Comparison of ENCODE assay signal across 8 cellular contexts in genomic region chr13:28657784-28658538, GRCh38. TPM values are rescaled to one million over a fixed set of nuclear protein-coding genes. Genes with fewer than 3 reads are reported as not detected.
DNase-seq lines count a peak whose midpoint lies in the region; ATAC-seq, FAIRE-seq and TF ChIP-seq lines count a peak whose summit lies in the region.

No MANE protein-coding gene starts in this region.

- 0 out of 2 replicates have a peak, but pooled peaks cover 7% of the 10 kb centered on the region for H4K20me1 ChIP-seq in HepG2 (ENCODE audit: insufficient read depth, low read length)

- H3K36me3 Mint-ChIP-seq in MCF 10A (ENCODE audit: insufficient read depth, unreplicated experiment): peaks cover 26% of the 10 kb centered on the region

- peaks cover 48% of the 10 kb centered on the region for H3K4me1 Mint-ChIP-seq in MCF 10A (ENCODE audit: insufficient read depth, unreplicated experiment)

- H2AFZ ChIP-seq in HepG2 (ENCODE audit: low read length): peak overlapping the region; percentile 9

- in situ Hi-C loops in HepG2 (cut with HindIII; ENCODE audit: extremely low pct_ligation_motif_present, low pct_unique_long_range_greater_than_20kb): no loop called here

- TF ChIP-seq POLR2A in GM12891 (IDR thresholded peaks at IDR 0.05; ENCODE audit: low read depth, low read length) (no peak), HepG2 (IDR thresholded peaks at IDR 0.05; ENCODE audit: insufficient read depth in 1 of 2, low read depth in 2 of 2, low read length in 2 of 2) (no peak), thyroid gland (IDR thresholded peaks at IDR 0.05) (no peak)

- no peak for TF ChIP-seq RAD21 in HepG2 (CRISPR knock-in tag; IDR thresholded peaks at IDR 0.05)

- H3K9ac ChIP-seq in HepG2 (ENCODE audit: insufficient read depth, low read depth, low read length): peak overlapping the region; percentile 87

- 32% methylated on average over 12 of the region's 12 CpGs for WGBS in HepG2 (ENCODE audit: low lambda C conversion rate)
- WGBS in thyroid gland, 2 donors: 31 to 32% methylated on average over 12 of the region's 12 CpGs

- no peaks in the 10 kb centered on the region; a peak in 1 of 5 replicates for H3K27me3 ChIP-seq in HepG2 (ENCODE audit: control insufficient read depth in 1 of 2, insufficient read depth in 2 of 2, low read length in 2 of 2)
- no peaks in the 10 kb centered on the region for H3K27me3 ChIP-seq in thyroid gland

- ATAC-seq in HepG2 (no peak), GM18502 (IDR thresholded peaks at IDR 0.05; ENCODE audit: poor library complexity, unreplicated experiment) (no peak), HG02588 (IDR thresholded peaks at IDR 0.05; ENCODE audit: unreplicated experiment) (no peak)

- H3K4me2 ChIP-seq in HepG2 (ENCODE audit: low read depth, low read length): peak overlapping the region; percentile 75

- no peak for DNase-seq in GM12891 (ENCODE audit: insufficient read length, low spot score)
- DNase-seq in NCI-H460 (ENCODE audit: extremely low read depth, low read depth): peak; percentile 4
- no peak for DNase-seq in MCF 10A (ENCODE audit: unreplicated experiment)
- DNase-seq in HepG2 (ENCODE audit: low spot score): no peak
- no peak for DNase-seq in thyroid gland
- no peak for DNase-seq in effector CD4-positive, alpha-beta T cell

- peak; percentile 78 for FAIRE-seq in GM12891 (lab: Jason Lieb, UNC)
- no peak for FAIRE-seq in HepG2 (lab: Jason Lieb, UNC)

- TF ChIP-seq CTCF in MCF 10A (IDR thresholded peaks at IDR 0.05; ENCODE audit: unreplicated experiment) (no peak), HepG2 (CRISPR knock-in tag; IDR thresholded peaks at IDR 0.05) (no peak), thyroid gland (IDR thresholded peaks at IDR 0.05) (no peak)

- peaks cover 2 to 15% of the 10 kb centered on the region in 2 experiments for H3K36me3 ChIP-seq in HepG2 (replicated peaks in 1 of 2; ENCODE audit: control insufficient read depth in 1 of 2, insufficient read depth in 2 of 2, low read length in 2 of 2)
- H3K36me3 ChIP-seq in thyroid gland: peaks cover 0 to 8% of the 10 kb centered on the region in 2 donors

- H3K79me2 ChIP-seq in HepG2 (ENCODE audit: insufficient read depth, low read length): peaks cover 57% of the 10 kb centered on the region

- H3K4me3 ChIP-seq in HepG2 (replicated peaks in 1 of 3; ENCODE audit: insufficient read depth in 1 of 3, low read depth in 2 of 3, low read length in 3 of 3) (peak overlapping the region; percentile 91 to 96 (median 95)), thyroid gland (replicated peaks in 1 of 3) (peak overlapping the region; percentile 40 to 86 (median 57))

- BruUV-seq in MCF 10A (replicated peaks; lab: Mats Ljungman, UMichigan) (TSS peak; percentile 70), HepG2 (replicated peaks; lab: Mats Ljungman, UMichigan) (no TSS peak)

- H3K27ac Mint-ChIP-seq in MCF 10A (ENCODE audit: low read depth, unreplicated experiment): peak overlapping the region; percentile 97

- POLR2A ChIA-PET in MCF 10A (lab: Yijun Ruan, JAX) (interaction anchor here (0.5 to 3.1 kb wide), 15 partner anchors 10 to 1037 kb away, joined by 3 to 29 read pairs (median 4); partner anchors contain the start of genes PAN3 and SLC46A3), HepG2 (lab: Yijun Ruan, JAX) (interaction anchor here (0.7 to 1.9 kb wide), 6 partner anchors 9 to 139 kb away, joined by 3 to 11 read pairs (median 7); no protein-coding TSS in a partner anchor)

- CTCF ChIA-PET in MCF 10A (lab: Yijun Ruan, JAX) (interaction anchor here (0.6 to 2.9 kb wide), 9 partner anchors 13 to 1493 kb away, joined by 3 to 16 read pairs (median 3); no protein-coding TSS in a partner anchor), HepG2 (lab: Yijun Ruan, JAX; ENCODE audit: low intra/inter-chr PET ratio, low total read pairs) (interaction anchor here (1.1 kb wide), 1 partner anchor 334 kb away, joined by 3 read pairs; no protein-coding TSS in a partner anchor)

- H3K9me3 ChIP-seq in HepG2 (ENCODE audit: low read length) (no peaks in the 10 kb centered on the region), thyroid gland (no peaks in the 10 kb centered on the region)

- H3K27ac ChIP-seq in HepG2 (ENCODE audit: extremely low read length, insufficient read depth, low read length) (peak overlapping the region; percentile 72), thyroid gland (peak overlapping the region; percentile 72 to 93 (median 82))

- peak overlapping the region; percentile 90 for H3K4me3 Mint-ChIP-seq in MCF 10A (ENCODE audit: unreplicated experiment)

- H3K9me3 Mint-ChIP-seq in MCF 10A (ENCODE audit: unreplicated experiment): no peaks in the 10 kb centered on the region

- TF ChIP-seq EP300 in HepG2 (IDR thresholded peaks at IDR 0.05; ENCODE audit: low read depth in 2 of 2, low read length in 2 of 2) (no peak), HepG2 (CRISPR knock-in tag; IDR thresholded peaks at IDR 0.05; ENCODE audit: borderline replicate concordance) (no peak)

- intact Hi-C loops in MCF 10A (cut with micrococcal nuclease): no loop called here
- intact Hi-C loops in HepG2 (cut with micrococcal nuclease; ENCODE audit: unreplicated experiment): no loop called here
- intact Hi-C loops in thyroid gland (cut with DNase I): no loop called here

- H3K27me3 Mint-ChIP-seq in MCF 10A (ENCODE audit: insufficient read depth, unreplicated experiment): no peaks in the 10 kb centered on the region

- peaks cover 51% of the 10 kb centered on the region for H3K4me1 ChIP-seq in HepG2 (ENCODE audit: insufficient read depth, low read length)
- peaks cover 28 to 51% of the 10 kb centered on the region in 2 donors for H3K4me1 ChIP-seq in thyroid gland

TF ChIP-seq in GM12891, 5 proteins besides CTCF, POLR2A, EP300 and RAD21:
- TF ChIP-seq POU2F2 (IDR thresholded peaks at IDR 0.05; ENCODE audit: low read depth, low read length): no peak
- no peak for TF ChIP-seq POLR2AphosphoS5 (IDR thresholded peaks at IDR 0.05; ENCODE audit: low read depth, low read length)
- no peak for TF ChIP-seq PAX5 (IDR thresholded peaks at IDR 0.05; ENCODE audit: insufficient read depth, low read length, severe bottlenecking)
- TF ChIP-seq SPI1 (IDR thresholded peaks at IDR 0.05; ENCODE audit: low read depth, low read length): peak; percentile 89
- TF ChIP-seq TAF1 (IDR thresholded peaks at IDR 0.05; ENCODE audit: low read depth, low read length): no peak

TF ChIP-seq in HepG2, 621 proteins besides CTCF, POLR2A, EP300 and RAD21 (continues in another document):
- TF ChIP-seq ONECUT2 (CRISPR knock-in tag; IDR thresholded peaks at IDR 0.05) (no peak), NFYB (CRISPR knock-in tag; IDR thresholded peaks at IDR 0.05) (no peak), YEATS2 (CRISPR knock-in tag; IDR thresholded peaks at IDR 0.05; ENCODE audit: borderline replicate concordance) (no peak), ZNF546 (CRISPR knock-in tag; conservative IDR thresholded peaks at IDR 0.05) (no peak), CEBPB (IDR thresholded peaks at IDR 0.05; ENCODE audit: borderline replicate concordance, low read depth, low read length) (no peak), ZBTB38 (CRISPR knock-in tag; IDR thresholded peaks at IDR 0.05) (0 out of 2 replicates have a peak, but pooled peaks have one; percentile 29), MTA1 (CRISPR knock-in tag; IDR thresholded peaks at IDR 0.05; ENCODE audit: borderline replicate concordance) (no peak), PTBP1 (IDR thresholded peaks at IDR 0.05; ENCODE audit: low read depth, low read length, poor library complexity, severe bottlenecking) (no peak)
- TF ChIP-seq, protein P1, sequence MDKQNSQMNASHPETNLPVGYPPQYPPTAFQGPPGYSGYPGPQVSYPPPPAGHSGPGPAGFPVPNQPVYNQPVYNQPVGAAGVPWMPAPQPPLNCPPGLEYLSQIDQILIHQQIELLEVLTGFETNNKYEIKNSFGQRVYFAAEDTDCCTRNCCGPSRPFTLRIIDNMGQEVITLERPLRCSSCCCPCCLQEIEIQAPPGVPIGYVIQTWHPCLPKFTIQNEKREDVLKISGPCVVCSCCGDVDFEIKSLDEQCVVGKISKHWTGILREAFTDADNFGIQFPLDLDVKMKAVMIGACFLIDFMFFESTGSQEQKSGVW (CRISPR knock-in tag; IDR thresholded peaks at IDR 0.05; ENCODE audit: borderline replicate concordance): no peak

RNA-seq across cellular contexts. Expression of gene POMP, which starts 1.0 kb away (rescaled TPM):
- polyA plus RNA-seq in GM12891 (2012; ENCODE audit: low read depth, missing spikeins): 178 TPM
- 112 and 120 TPM in 2 replicates for total RNA-seq in NCI-H460 (2014; rRNA removed; shearing (Covaris generic))
- polyA plus RNA-seq in NCI-H460 (2014; cell fraction: nucleus; rRNA removed): 41.3 and 58.2 TPM in 2 replicates
- total RNA-seq in MCF 10A (2022) (103 and 136 TPM in 2 replicates), HepG2 (2016; rRNA removed; fragmentation: Illumina TruSeq; extraction: Trizol) (118 and 183 TPM in 2 replicates), thyroid gland (10 to 100 TPM; 23.3 to 70.0 (median 45.4) TPM)
- total RNA-seq in HepG2 (2016; cell fraction: cytosol; rRNA removed; fragmentation: Illumina TruSeq; extraction: Trizol; ENCODE audit: low read depth): 37.3 and 37.5 TPM in 2 replicates
- 124 and 193 TPM in 2 replicates for total RNA-seq in HepG2 (2016; cell fraction: insoluble cytoplasmic fraction; rRNA removed; fragmentation: Illumina TruSeq; extraction: Trizol)
- 33.5 and 35.4 TPM in 2 replicates for total RNA-seq in HepG2 (2016; cell fraction: membrane; rRNA removed; fragmentation: Illumina TruSeq; extraction: Trizol)
- 39.2 and 40.4 TPM in 2 replicates for total RNA-seq in HepG2 (2016; cell fraction: nucleus; rRNA removed; fragmentation: Illumina TruSeq; extraction: Trizol)
- 23.2 and 30.6 TPM in 2 replicates for polyA plus RNA-seq in HepG2 (2011; rRNA removed)
- polyA plus RNA-seq in HepG2 (2011; cell fraction: cytosol; rRNA removed): 12.7 and 21.8 TPM in 2 replicates
- 3.1 and 5.2 TPM in 2 replicates for polyA plus RNA-seq in HepG2 (2011; cell fraction: nucleus; rRNA removed)
- 60.1 and 106 TPM in 2 replicates for polyA plus RNA-seq in HepG2 (2012)
- 38.0 and 44.3 TPM in 2 replicates for polyA plus RNA-seq in HepG2 (2016; cell fraction: cytosol; fragmentation: Illumina TruSeq; extraction: Trizol; ENCODE audit: low read depth)
- polyA plus RNA-seq in HepG2 (2016; cell fraction: insoluble cytoplasmic fraction; fragmentation: Illumina TruSeq; extraction: Trizol; ENCODE audit: low read depth): 162 and 180 TPM in 2 replicates
- 27.8 and 29.2 TPM in 2 replicates for polyA plus RNA-seq in HepG2 (2016; cell fraction: membrane; fragmentation: Illumina TruSeq; extraction: Trizol; ENCODE audit: low read depth)
- 59.8 and 63.8 TPM in 2 replicates for polyA plus RNA-seq in HepG2 (2016; cell fraction: nucleus; fragmentation: Illumina TruSeq; extraction: Trizol; ENCODE audit: insufficient read depth, low read depth)
- 5.4 and 11.2 TPM in 2 replicates for polyA minus RNA-seq in HepG2 (2011; rRNA and poly(A)+ RNA removed; ENCODE audit: low replicate concordance)
- polyA minus RNA-seq in HepG2 (2011; cell fraction: cytosol; rRNA and poly(A)+ RNA removed): 16.4 and 16.7 TPM in 2 replicates
- polyA minus RNA-seq in HepG2 (2011; cell fraction: nucleus; rRNA and poly(A)+ RNA removed): 10.9 and 11.3 TPM in 2 replicates
